Comparison of ENCODE assay signal across 2 cellular contexts in genomic region chr5:177131711-177132503, GRCh38.
A peak's percentile ranks its signal among the peaks of the same experiment; 100 is the strongest.
TF ChIP-seq lines count a peak whose summit lies in the region.

No MANE protein-coding gene starts in this region.

TF ChIP-seq in Ishikawa, 13 proteins besides CTCF, POLR2A, EP300 and RAD21:
- peak; percentile 87 for TF ChIP-seq USF1 (IDR thresholded peaks at IDR 0.05)
- no peak for TF ChIP-seq TEAD4 (IDR thresholded peaks at IDR 0.05)
- TF ChIP-seq ZBTB7A (IDR thresholded peaks at IDR 0.05; ENCODE audit: low read depth): no peak
- TF ChIP-seq FOXM1 (IDR thresholded peaks at IDR 0.05; ENCODE audit: borderline replicate concordance, low read depth): no peak

TF ChIP-seq in HepG2, 621 proteins besides CTCF, POLR2A, EP300 and RAD21 (continued from another document):
- TF ChIP-seq USF2 (IDR thresholded peaks at IDR 0.05; ENCODE audit: low read depth, low read length) (no peak), USF2 (CRISPR knock-in tag; IDR thresholded peaks at IDR 0.05; ENCODE audit: borderline replicate concordance) (peak; percentile 52; the same call in 1 of the 2 replicates), ZNF543 (CRISPR knock-in tag; IDR thresholded peaks at IDR 0.05) (no peak), PLRG1 (conservative IDR thresholded peaks at IDR 0.05) (no peak)
